In the genomic region with DNA sequence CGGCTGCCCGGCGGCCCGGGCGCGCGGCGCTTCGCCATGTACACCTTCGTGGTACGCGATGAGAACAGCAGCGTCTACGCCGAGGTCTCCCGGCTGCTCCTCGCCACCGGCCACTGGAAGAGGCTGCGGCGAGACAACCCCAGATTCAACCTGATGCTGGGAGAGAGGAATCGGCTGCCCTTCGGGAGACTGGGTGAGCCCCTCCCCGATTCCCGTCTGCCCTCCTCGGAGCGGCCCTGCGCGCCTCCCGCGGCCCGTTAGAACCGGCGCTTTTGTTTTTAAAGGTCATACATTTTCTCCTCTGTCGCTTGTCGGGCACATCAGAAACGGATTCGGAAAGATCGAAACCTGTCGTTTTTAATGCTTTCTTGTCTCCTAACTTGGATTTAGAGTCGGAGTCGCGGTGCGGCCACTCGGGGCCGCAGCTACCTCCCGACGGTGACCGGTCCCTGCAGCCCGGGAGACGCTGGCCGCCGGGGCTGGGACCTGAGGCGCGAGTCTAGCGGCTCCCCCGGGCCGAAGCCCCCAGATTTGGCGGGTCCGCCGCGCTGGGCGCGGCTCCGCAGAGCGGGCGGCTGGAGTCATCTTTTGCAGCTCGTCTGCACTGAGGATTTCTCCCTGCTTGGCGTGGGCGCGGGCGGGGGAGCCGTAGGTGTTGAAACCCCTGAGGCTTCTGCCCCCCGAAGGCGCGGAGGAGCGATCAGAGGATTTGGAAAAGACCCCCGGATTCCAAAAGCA, we compare ENCODE assay signal across 8 cellular contexts. TPM values are rescaled to one million over a fixed set of nuclear protein-coding genes. Genes with fewer than 3 reads are reported as not detected.
DNase-seq lines count a peak whose midpoint lies in the region; ATAC-seq, FAIRE-seq and TF ChIP-seq lines count a peak whose summit lies in the region.

No MANE protein-coding gene starts in this region.

- DNase-seq in Ammon's horn (ENCODE audit: low spot score) = peak; percentile 26
- peak; percentile 50 for DNase-seq in HPDE6-E6E7 (ENCODE audit: extremely low spot score)
- peak in 3 of 5 donors; percentile 18 to 38 (median 23) for DNase-seq in T-helper 1 cell
- DNase-seq in K562 (ENCODE audit: extremely low read depth in 1 of 4, low spot score in 3 of 4) = peak; percentile 48 to 61 (median 48)
- no peak for DNase-seq in skeletal muscle cell (ENCODE audit: low read depth)
- no peak for DNase-seq in SIG-M5 treated with dmso at 0.1 percent for 504 hours (lab: John Stamatoyannopoulos, UW; ENCODE audit: unreplicated experiment)

- no peaks in the 10 kb centered on the region for H4K20me1 ChIP-seq in K562 (replicated peaks; ENCODE audit: control insufficient read depth, insufficient read depth, low read length)

- in situ Hi-C loops in K562 (cut with MboI) = loop anchor here (25.0 kb wide), 1 partner anchor 220 kb away; the partner anchor contains the start of gene ZC3H8

- H3K9me3 ChIP-seq in K562 (replicated peaks; ENCODE audit: control insufficient read depth, insufficient read depth, low read depth, low read length) (no peaks in the 10 kb centered on the region), iPS-15b (ENCODE audit: control insufficient read depth, insufficient read depth, low read length) (no peaks in the 10 kb centered on the region)

- H3K27ac ChIP-seq in K562 (ENCODE audit: extremely low read depth, low read depth, low read length) = peak overlapping the region; percentile 90

- H3K9me1 ChIP-seq in K562 (ENCODE audit: control insufficient read depth, insufficient read depth, low read length) = no peaks in the 10 kb centered on the region

- POLR2A ChIA-PET in K562 (lab: Yijun Ruan, JAX) = interaction anchor here (0.7 kb wide), 1 partner anchor 57 kb away, joined by 3 read pairs; no protein-coding TSS in a partner anchor

- H2AFZ ChIP-seq in K562 (ENCODE audit: low read depth, low read length) = peak overlapping the region; percentile 73

- TF ChIP-seq RAD21 in K562 (CRISPR knock-in tag; conservative IDR thresholded peaks at IDR 0.05 in 1 of 2, IDR thresholded peaks at IDR 0.05 in 1 of 2) = no peak

- H3K9ac ChIP-seq in K562 (ENCODE audit: insufficient read depth in 1 of 2, low read depth in 2 of 2, low read length in 2 of 2) (peak overlapping the region; percentile 77 to 98), iPS-15b (ENCODE audit: low read depth, low read length) (peak overlapping the region; percentile 73)

- H3K36me3 ChIP-seq in K562 (ENCODE audit: control insufficient read depth, insufficient read depth, low read length) (peaks cover 31% of the 10 kb centered on the region), iPS-15b (ENCODE audit: control insufficient read depth, insufficient read depth, low read length) (no peaks in the 10 kb centered on the region)

- no peak for TF ChIP-seq EP300 in K562 (IDR thresholded peaks at IDR 0.05; ENCODE audit: low read length)

- TF ChIP-seq POLR2A in K562 (conservative IDR thresholded peaks at IDR 0.05) = no peak

- peak overlapping the region; percentile 91 for H3K4me3 ChIP-seq in K562
- H3K4me3 ChIP-seq in iPS-15b (ENCODE audit: low read depth, low read length) = peak overlapping the region; percentile 82
- peak overlapping the region; percentile 85 for H3K4me3 ChIP-seq in skeletal muscle cell (ENCODE audit: low read depth, low read length)

- peak overlapping the region; percentile 98 for H3K4me2 ChIP-seq in K562 (ENCODE audit: insufficient read depth, low read length)

- no peak for TF ChIP-seq CTCF in K562 (IDR thresholded peaks at IDR 0.05 in 2 of 3, conservative IDR thresholded peaks at IDR 0.05 in 1 of 3; ENCODE audit: insufficient read depth in 2 of 3, low read depth in 1 of 3, low read length in 3 of 3)

- H3K79me2 ChIP-seq in K562 (ENCODE audit: control insufficient read depth, insufficient read depth, low read length) = peaks cover 54% of the 10 kb centered on the region

- H3K4me1 ChIP-seq in K562 (replicated peaks in 1 of 2; ENCODE audit: control insufficient read depth in 2 of 2, insufficient read depth in 2 of 2, low read length in 2 of 2) (peaks cover 23 to 25% of the 10 kb centered on the region in 2 experiments; a peak in 4 of 5 replicates), iPS-15b (ENCODE audit: control insufficient read depth, insufficient read depth, low read length) (peaks cover 7% of the 10 kb centered on the region)

- FAIRE-seq in K562 (lab: Jason Lieb, UNC) = no peak

- CTCF ChIA-PET in K562 (lab: Yijun Ruan, JAX; ENCODE audit: low intra/inter-chr PET ratio) = interaction anchor here (3.1 kb wide), 1 partner anchor 101 kb away, joined by 18 read pairs; no protein-coding TSS in a partner anchor

- ATAC-seq in GM19035 (IDR thresholded peaks at IDR 0.05; ENCODE audit: unreplicated experiment) (peak; percentile 7), K562 (peak; percentile 35)

- intact Hi-C loops in K562 (cut with micrococcal nuclease) = loop anchor here (5.0 to 10.0 kb wide), 3 partner anchors 225 to 598 kb away; partner anchors contain the start of genes ANAPC1, NT5DC4 and ZC3H8

- TSS peak; percentile 51 for BruUV-seq in K562 (replicated peaks; lab: Mats Ljungman, UMichigan)

- under 1% methylated on average over 67 of the region's 77 CpGs for WGBS in K562 (ENCODE audit: insufficient coverage, low coverage, missing lambda C conversion rate)

- H3K27me3 ChIP-seq in K562 (ENCODE audit: control insufficient read depth in 2 of 2, insufficient read depth in 2 of 2, low read length in 2 of 2) (no peaks in the 10 kb centered on the region; a peak in 1 of 5 replicates), iPS-15b (ENCODE audit: control insufficient read depth, insufficient read depth, low read length) (peaks cover 22% of the 10 kb centered on the region)

TF ChIP-seq in K562, 482 proteins besides CTCF, POLR2A, EP300 and RAD21 (continues in another document):
- TF ChIP-seq PCBP1 (IDR thresholded peaks at IDR 0.05; ENCODE audit: low read depth, low read length, poor library complexity, severe bottlenecking) (peak; percentile 21), ESRRB (CRISPR knock-in tag; IDR thresholded peaks at IDR 0.05; ENCODE audit: borderline replicate concordance) (no peak)

RNA-seq across cellular contexts. Expression of gene TTL, which starts 0.5 kb away (rescaled TPM):
- 55.7 and 73.0 TPM in 2 replicates for total RNA-seq in K562 (2011; cell fraction: chromatin; rRNA removed; ENCODE audit: low replicate concordance)
- 25.7 and 30.9 TPM in 2 replicates for total RNA-seq in K562 (2011; cell fraction: nucleolus; rRNA removed)
- total RNA-seq in K562 (2011; cell fraction: nucleoplasm; rRNA removed) = 54.3 and 81.5 TPM in 2 replicates
- total RNA-seq in K562 (2014; rRNA removed) = 20.7 and 26.4 TPM in 2 replicates
- total RNA-seq in K562 (2014; rRNA removed; fragmentation: Illumina TruSeq; extraction: Trizol) = 54.4 and 57.4 TPM in 2 replicates
- total RNA-seq in K562 (2015; rRNA removed; fragmentation: Illumina TruSeq; extraction: Trizol) = 38.8 and 41.6 TPM in 2 replicates
- total RNA-seq in K562 (2021) = 51.4 and 53.5 TPM in 2 replicates
- 26.5 and 34.9 TPM in 2 replicates for polyA plus RNA-seq in K562 (2011; rRNA removed)
- polyA plus RNA-seq in K562 (2011; cell fraction: cytosol; rRNA removed) = 12.3 and 17.3 TPM in 2 replicates
- 25.6 and 32.6 TPM in 2 replicates for polyA plus RNA-seq in K562 (2011; cell fraction: nucleus; rRNA removed)
- 22.4 and 28.5 TPM in 2 replicates for polyA plus RNA-seq in K562 (2012)
- polyA plus RNA-seq in K562 (2014; fragmentation: Illumina TruSeq; extraction: Trizol) = 37.9 and 41.8 TPM in 2 replicates
- 10 to 100 TPM in 1 of 2 experiments, 1 to 10 TPM in 1; 9.4 to 11.2 TPM for polyA plus RNA-seq in K562 (2014; fragmentation: Nextera tagmentation; extraction: Ambion mirVana)
- polyA plus RNA-seq in K562 (2014; rRNA removed) = 23.3 and 28.6 TPM in 2 replicates
- polyA minus RNA-seq in K562 (2011; rRNA and poly(A)+ RNA removed) = 43.4 and 50.3 TPM in 2 replicates
- polyA minus RNA-seq in K562 (2011; cell fraction: cytosol; rRNA and poly(A)+ RNA removed) = 22.6 and 32.4 TPM in 2 replicates
- polyA minus RNA-seq in K562 (2011; cell fraction: nucleus; rRNA and poly(A)+ RNA removed) = 15.6 and 16.8 TPM in 2 replicates

RNA-seq across cellular contexts. Expression of gene RGPD8, which starts 49.0 kb away (rescaled TPM):
- 3.3 TPM in 1 of 2 replicates, not detected in the other for total RNA-seq in K562 (2011; cell fraction: chromatin; rRNA removed; ENCODE audit: low replicate concordance)
- 0.13 and 0.33 TPM in 2 replicates for total RNA-seq in K562 (2011; cell fraction: nucleolus; rRNA removed)
- total RNA-seq in K562 (2011; cell fraction: nucleoplasm; rRNA removed) = 0.88 and 1.5 TPM in 2 replicates
- total RNA-seq in K562 (2014; rRNA removed) = 0.14 TPM in 1 of 2 replicates, not detected in the other
- total RNA-seq in K562 (2014; rRNA removed; fragmentation: Illumina TruSeq; extraction: Trizol) = 0.15 and 0.26 TPM in 2 replicates
- 0.11 and 0.38 TPM in 2 replicates for total RNA-seq in K562 (2015; rRNA removed; fragmentation: Illumina TruSeq; extraction: Trizol)
- 0.45 and 0.47 TPM in 2 replicates for total RNA-seq in K562 (2021)
- 0.11 and 0.17 TPM in 2 replicates for polyA plus RNA-seq in K562 (2011; rRNA removed)
- 0.01 TPM in 1 of 2 replicates, not detected in the other for polyA plus RNA-seq in K562 (2011; cell fraction: cytosol; rRNA removed)
- polyA plus RNA-seq in K562 (2011; cell fraction: nucleus; rRNA removed) = 0.08 and 0.10 TPM in 2 replicates
- 0.10 and 0.12 TPM in 2 replicates for polyA plus RNA-seq in K562 (2012)
- 0.04 and 0.07 TPM in 2 replicates for polyA plus RNA-seq in K562 (2014; fragmentation: Illumina TruSeq; extraction: Trizol)
- polyA plus RNA-seq in K562 (2014; fragmentation: Nextera tagmentation; extraction: Ambion mirVana) = under 1 TPM in 1 of 2 experiments, not detected in 1; 0.03 TPM
- polyA plus RNA-seq in K562 (2014; rRNA removed) = 0.07 and 0.08 TPM in 2 replicates
- 0.21 and 0.48 TPM in 2 replicates for polyA minus RNA-seq in K562 (2011; rRNA and poly(A)+ RNA removed)
- polyA minus RNA-seq in K562 (2011; cell fraction: cytosol; rRNA and poly(A)+ RNA removed) = not detected in 2 replicates
- polyA minus RNA-seq in K562 (2011; cell fraction: nucleus; rRNA and poly(A)+ RNA removed) = 0.22 and 0.40 TPM in 2 replicates

RNA-seq across cellular contexts. Expression of gene POLR1B, which starts 59.8 kb away (rescaled TPM):
- total RNA-seq in K562 (2011; cell fraction: chromatin; rRNA removed; ENCODE audit: low replicate concordance) = 74.4 and 133 TPM in 2 replicates
- total RNA-seq in K562 (2011; cell fraction: nucleolus; rRNA removed) = 31.9 and 32.0 TPM in 2 replicates
- total RNA-seq in K562 (2011; cell fraction: nucleoplasm; rRNA removed) = 44.6 and 47.5 TPM in 2 replicates
- total RNA-seq in K562 (2014; rRNA removed) (21.2 and 27.9 TPM in 2 replicates), K562 (2014; rRNA removed; fragmentation: Illumina TruSeq; extraction: Trizol) (47.9 and 55.1 TPM in 2 replicates), K562 (2015; rRNA removed; fragmentation: Illumina TruSeq; extraction: Trizol) (42.3 and 46.4 TPM in 2 replicates), K562 (2021) (53.9 and 60.8 TPM in 2 replicates)
- polyA plus RNA-seq in K562 (2011; rRNA removed) (32.4 and 47.9 TPM in 2 replicates), K562 (2014; fragmentation: Illumina TruSeq; extraction: Trizol) (39.6 and 40.2 TPM in 2 replicates), K562 (2014; fragmentation: Nextera tagmentation; extraction: Ambion mirVana) (10 to 100 TPM; 19.8 to 38.6 TPM), K562 (2014; rRNA removed) (22.8 and 24.7 TPM in 2 replicates)
- 26.7 and 44.0 TPM in 2 replicates for polyA plus RNA-seq in K562 (2011; cell fraction: cytosol; rRNA removed)
- 25.3 and 33.6 TPM in 2 replicates for polyA plus RNA-seq in K562 (2011; cell fraction: nucleus; rRNA removed)
- polyA plus RNA-seq in K562 (2012) = 12.2 and 23.6 TPM in 2 replicates
- 112 and 124 TPM in 2 replicates for polyA minus RNA-seq in K562 (2011; rRNA and poly(A)+ RNA removed)
- 40.5 and 66.9 TPM in 2 replicates for polyA minus RNA-seq in K562 (2011; cell fraction: cytosol; rRNA and poly(A)+ RNA removed)
- polyA minus RNA-seq in K562 (2011; cell fraction: nucleus; rRNA and poly(A)+ RNA removed) = 23.6 and 37.7 TPM in 2 replicates

Comparison
In these comparisons a context has a peak if more than half of its experiments do, and no peak if none do; other contexts are left out.
1. DNase-seq: peak in Ammon's horn (single experiment), HPDE6-E6E7 (single experiment), T-helper 1 cell (3 of 5) and K562 (4 of 4); none in skeletal muscle cell (single experiment) and SIG-M5 treated with dmso at 0.1 percent for 504 hours (single experiment).
2. Peak in every context shown above with its lines, with median percentiles within 50 percentile points of each other: H3K4me3 ChIP-seq.